26 cellular contexts compared by ENCODE assay signal in genomic region chr11:70578371-70578770, GRCh38.
"Had no signal": no experiment of that assay in that cellular context is flagged by ENCODE, and none has a peak within 500 bp of the region (broad histone marks: within the 10 kb centered on the region; RNA-seq: fewer than 3 reads in every experiment).

No MANE protein-coding gene starts in this region.

- H3K4me3 Mint-ChIP-seq: dendritic cell treated with granulocyte-macrophage colony-stimulating factor and Interleukin-4, amounts not matched to agents 40 ng/mL and 50 ng/mL, for 4 days; endodermal cell; naive thymus-derived CD4-positive, alpha-beta T cell; nephron; stimulated activated naive CD8-positive, alpha-beta T cell treated with anti-CD3 and anti-CD28 coated beads, Interleukin-15, amount 100 ng/mL, for 72 hours had no signal

- H3K27me3 ChIP-seq: colonic mucosa, gastrocnemius medialis, pancreas, suprapubic skin, transverse colon, vagina had no signal

- ATAC-seq: esophagus mucosa; gastrocnemius medialis; left lobe of liver; naive thymus-derived CD4-positive, alpha-beta T cell; pancreas; stimulated activated naive CD8-positive, alpha-beta T cell treated with anti-CD3 and anti-CD28 coated beads, Interleukin-15, amount 100 ng/mL, for 72 hours had no signal

- H3K36me3 Mint-ChIP-seq: naive thymus-derived CD4-positive, alpha-beta T cell had no signal

- H3K27ac Mint-ChIP-seq: dendritic cell treated with granulocyte-macrophage colony-stimulating factor and Interleukin-4, amounts not matched to agents 40 ng/mL and 50 ng/mL, for 4 days; endodermal cell; nephron; progenitor cell of endocrine pancreas; stimulated activated naive CD8-positive, alpha-beta T cell treated with anti-CD3 and anti-CD28 coated beads, Interleukin-15, amount 100 ng/mL, for 72 hours had no signal

- H3K27me3 Mint-ChIP-seq: dendritic cell treated with granulocyte-macrophage colony-stimulating factor and Interleukin-4, amounts not matched to agents 40 ng/mL and 50 ng/mL, for 4 days; progenitor cell of endocrine pancreas had no signal

- H3K4me1 Mint-ChIP-seq: endodermal cell; naive thymus-derived CD4-positive, alpha-beta T cell; nephron; stimulated activated naive CD8-positive, alpha-beta T cell treated with anti-CD3 and anti-CD28 coated beads, Interleukin-15, amount 100 ng/mL, for 72 hours had no signal

- H3K4me3 ChIP-seq: colonic mucosa, gastrocnemius medialis, pancreas, skin epidermis, suprapubic skin, transverse colon, vagina had no signal

- DNase-seq: colonic mucosa; effector CD8-positive, alpha-beta T cell; foreskin fibroblast; gastrocnemius medialis; kidney; mesenchymal stem cell; midbrain; naive thymus-derived CD4-positive, alpha-beta T cell; occipital lobe; stimulated activated CD4-positive, alpha-beta T cell treated with anti-CD3 and anti-CD28 coated beads, Interleukin-15, amount 100 ng/mL, for 24 hours; stimulated activated CD4-positive, alpha-beta T cell treated with anti-CD3 and anti-CD28 coated beads, Interleukin-2, amount 100 ng/mL, for 48 hours; stimulated activated CD8-positive, alpha-beta memory T cell treated with anti-CD3 and anti-CD28 coated beads, Interleukin-4, amount 100 ng/mL, for 48 hours; stimulated activated naive CD4-positive, alpha-beta T cell; stimulated activated naive CD8-positive, alpha-beta T cell treated with anti-CD3 and anti-CD28 coated beads, Interleukin-15, amount 100 ng/mL, for 72 hours; transverse colon had no signal

- H3K9me3 ChIP-seq: colonic mucosa, gastrocnemius medialis, pancreas, suprapubic skin, transverse colon, vagina had no signal

- H3K4me1 ChIP-seq: colonic mucosa, gastrocnemius medialis, pancreas, suprapubic skin, transverse colon, vagina had no signal

- H3K9me3 Mint-ChIP-seq: dendritic cell treated with granulocyte-macrophage colony-stimulating factor and Interleukin-4, amounts not matched to agents 40 ng/mL and 50 ng/mL, for 4 days; endodermal cell; nephron; stimulated activated naive CD8-positive, alpha-beta T cell treated with anti-CD3 and anti-CD28 coated beads, Interleukin-15, amount 100 ng/mL, for 72 hours had no signal

- H3K27ac ChIP-seq: colonic mucosa, epithelial cell of prostate, gastrocnemius medialis, pancreas, skin epidermis, suprapubic skin, transverse colon, vagina had no signal

- H3K36me3 ChIP-seq: colonic mucosa, gastrocnemius medialis, pancreas, suprapubic skin, transverse colon, vagina had no signal

- FAIRE-seq: kidney, pancreas had no signal
